ENCODE assay signal across 22 cellular contexts in the genomic region with DNA sequence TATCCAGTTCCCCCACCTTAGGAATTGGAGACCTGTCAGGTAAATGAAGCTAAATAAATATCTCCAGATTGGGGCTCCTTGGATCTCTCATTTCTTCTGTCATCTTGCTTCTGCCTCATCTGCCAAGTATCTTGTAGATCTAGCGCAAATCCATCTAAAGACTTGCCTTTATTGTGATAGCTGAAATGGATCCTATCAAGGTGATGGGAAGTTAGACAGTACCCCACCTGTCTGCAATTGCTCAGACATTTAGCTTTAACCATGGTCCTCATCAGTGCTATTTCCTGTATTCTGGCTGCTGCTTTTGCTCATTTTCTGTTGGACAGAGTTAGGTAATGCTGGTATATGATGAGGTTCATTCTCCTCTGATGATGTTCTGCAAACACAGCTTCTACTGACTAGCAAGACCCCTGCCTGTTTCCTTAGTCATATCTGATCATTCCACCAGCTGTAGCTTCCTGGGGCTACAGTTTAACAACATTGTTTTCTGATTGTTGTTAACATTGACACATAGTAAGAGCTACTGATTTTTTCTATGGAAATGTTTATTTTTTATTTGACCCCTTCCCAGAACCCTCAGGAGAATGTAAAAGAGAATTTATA.
"Had no signal": no experiment of that assay in that cellular context is flagged by ENCODE, and none has a peak within 500 bp of the region (broad histone marks: within the 10 kb centered on the region; RNA-seq: fewer than 3 reads in every experiment).

No MANE protein-coding gene starts in this region.

- H3K4me3 Mint-ChIP-seq: activated CD4-positive, alpha-beta T cell treated with anti-CD3 and anti-CD28 coated beads, Interleukin-2, amount 10 ng/mL, durations not matched to agents 7 days and 5 days; activated CD8-positive, alpha-beta T cell treated with anti-CD3 and anti-CD28 coated beads for 36 hours; activated naive CD4-positive, alpha-beta T cell treated with anti-CD3 and anti-CD28 coated beads, Interleukin-2, amount 50 U/mL, for 24 hours; activated T-helper 1 cell treated with anti-CD3 and anti-CD28 coated beads, Interleukin-12 subunit alpha, Interleukin-12 subunit beta, Interleukin-2, Interleukin-4 antibody, amounts not matched to agents 30 ng/mL and 10 ng/mL and 1 ng/mL, durations not matched to agents 14 hours and 24 hours and 36 hours; nephron; stimulated activated effector memory CD8-positive, alpha-beta T cell treated with anti-CD3 and anti-CD28 coated beads, Interleukin-12 subunit alpha, Interleukin-12 subunit beta, amount 100 ng/mL, for 72 hours; stimulated activated naive CD8-positive, alpha-beta T cell treated with anti-CD3 and anti-CD28 coated beads, Interleukin-15, amount 100 ng/mL, for 72 hours had no signal

- H3K27ac Mint-ChIP-seq: activated CD4-positive, alpha-beta T cell treated with anti-CD3 and anti-CD28 coated beads, Interleukin-2, amount 10 ng/mL, durations not matched to agents 7 days and 5 days; activated CD8-positive, alpha-beta T cell treated with anti-CD3 and anti-CD28 coated beads for 36 hours; activated naive CD4-positive, alpha-beta T cell treated with anti-CD3 and anti-CD28 coated beads, Interleukin-2, amount 50 U/mL, for 24 hours; activated T-helper 1 cell treated with anti-CD3 and anti-CD28 coated beads, Interleukin-12 subunit alpha, Interleukin-12 subunit beta, Interleukin-2, Interleukin-4 antibody, amounts not matched to agents 30 ng/mL and 10 ng/mL and 1 ng/mL, durations not matched to agents 14 hours and 24 hours and 36 hours; nephron; stimulated activated effector memory CD8-positive, alpha-beta T cell treated with anti-CD3 and anti-CD28 coated beads, Interleukin-12 subunit alpha, Interleukin-12 subunit beta, amount 100 ng/mL, for 72 hours; stimulated activated naive CD8-positive, alpha-beta T cell treated with anti-CD3 and anti-CD28 coated beads, Interleukin-15, amount 100 ng/mL, for 72 hours had no signal

- H3K27ac ChIP-seq: coronary artery, esophagus squamous epithelium, gastroesophageal sphincter, parathyroid adenoma, skin epidermis, tibial nerve, WERI-Rb-1 had no signal

- H3K9ac ChIP-seq: parathyroid adenoma had no signal

- ATAC-seq: activated CD8-positive, alpha-beta T cell treated with anti-CD3 and anti-CD28 coated beads for 36 hours; gastroesophageal sphincter; left cardiac atrium; right cardiac atrium; stimulated activated effector memory CD8-positive, alpha-beta T cell treated with anti-CD3 and anti-CD28 coated beads, Interleukin-12 subunit alpha, Interleukin-12 subunit beta, amount 100 ng/mL, for 72 hours; stimulated activated naive CD8-positive, alpha-beta T cell treated with anti-CD3 and anti-CD28 coated beads, Interleukin-15, amount 100 ng/mL, for 72 hours had no signal

- H3K4me3 ChIP-seq: coronary artery, esophagus squamous epithelium, gastroesophageal sphincter, skin epidermis, tibial nerve had no signal

- H3K27me3 Mint-ChIP-seq: activated CD4-positive, alpha-beta T cell treated with anti-CD3 and anti-CD28 coated beads, Interleukin-2, amount 10 ng/mL, durations not matched to agents 7 days and 5 days; activated CD8-positive, alpha-beta T cell treated with anti-CD3 and anti-CD28 coated beads for 36 hours; activated naive CD4-positive, alpha-beta T cell treated with anti-CD3 and anti-CD28 coated beads, Interleukin-2, amount 50 U/mL, for 24 hours; stimulated activated naive CD8-positive, alpha-beta T cell treated with anti-CD3 and anti-CD28 coated beads, Interleukin-15, amount 100 ng/mL, for 72 hours had no signal

- DNase-seq: activated CD4-positive, alpha-beta T cell treated with anti-CD3 and anti-CD28 coated beads, Interleukin-2, amount 10 ng/mL, durations not matched to agents 7 days and 5 days; activated CD4-positive, CD25-positive, alpha-beta regulatory T cell treated with anti-CD3 and anti-CD28 coated beads, Interleukin-2, amount 50 U/mL, for 72 hours; activated CD8-positive, alpha-beta T cell treated with anti-CD3 and anti-CD28 coated beads for 36 hours; activated gamma-delta T cell; aorta; esophagus squamous epithelium; head of caudate nucleus; hypothalamus; left cardiac atrium; right cardiac atrium; stimulated activated CD4-positive, alpha-beta T cell treated with anti-CD3 and anti-CD28 coated beads, Interleukin-2, amount 100 ng/mL, for 24 hours; stimulated activated naive CD8-positive, alpha-beta T cell treated with anti-CD3 and anti-CD28 coated beads, Interleukin-15, amount 100 ng/mL, for 72 hours; WERI-Rb-1 had no signal

- H3K9me3 ChIP-seq: esophagus squamous epithelium, gastroesophageal sphincter, tibial nerve had no signal

- H3K4me1 ChIP-seq: esophagus squamous epithelium, gastroesophageal sphincter, parathyroid adenoma, tibial nerve had no signal

- H2AFZ ChIP-seq: parathyroid adenoma had no signal

- H3K36me3 Mint-ChIP-seq: activated naive CD4-positive, alpha-beta T cell treated with anti-CD3 and anti-CD28 coated beads, Interleukin-2, amount 50 U/mL, for 24 hours; stimulated activated effector memory CD8-positive, alpha-beta T cell treated with anti-CD3 and anti-CD28 coated beads, Interleukin-12 subunit alpha, Interleukin-12 subunit beta, amount 100 ng/mL, for 72 hours had no signal

- H3K27me3 ChIP-seq: esophagus squamous epithelium, gastroesophageal sphincter, tibial nerve had no signal

- H3K36me3 ChIP-seq: esophagus squamous epithelium, gastroesophageal sphincter, tibial nerve, WERI-Rb-1 had no signal

- H3K4me1 Mint-ChIP-seq: activated CD4-positive, alpha-beta T cell treated with anti-CD3 and anti-CD28 coated beads, Interleukin-2, amount 10 ng/mL, durations not matched to agents 7 days and 5 days; activated naive CD4-positive, alpha-beta T cell treated with anti-CD3 and anti-CD28 coated beads, Interleukin-2, amount 50 U/mL, for 24 hours; nephron; stimulated activated effector memory CD8-positive, alpha-beta T cell treated with anti-CD3 and anti-CD28 coated beads, Interleukin-12 subunit alpha, Interleukin-12 subunit beta, amount 100 ng/mL, for 72 hours; stimulated activated naive CD8-positive, alpha-beta T cell treated with anti-CD3 and anti-CD28 coated beads, Interleukin-15, amount 100 ng/mL, for 72 hours had no signal

- H3K9me3 Mint-ChIP-seq: activated CD4-positive, alpha-beta T cell treated with anti-CD3 and anti-CD28 coated beads, Interleukin-2, amount 10 ng/mL, durations not matched to agents 7 days and 5 days; activated CD8-positive, alpha-beta T cell treated with anti-CD3 and anti-CD28 coated beads for 36 hours; activated naive CD4-positive, alpha-beta T cell treated with anti-CD3 and anti-CD28 coated beads, Interleukin-2, amount 50 U/mL, for 24 hours; activated T-helper 1 cell treated with anti-CD3 and anti-CD28 coated beads, Interleukin-12 subunit alpha, Interleukin-12 subunit beta, Interleukin-2, Interleukin-4 antibody, amounts not matched to agents 30 ng/mL and 10 ng/mL and 1 ng/mL, durations not matched to agents 14 hours and 24 hours and 36 hours; nephron; stimulated activated effector memory CD8-positive, alpha-beta T cell treated with anti-CD3 and anti-CD28 coated beads, Interleukin-12 subunit alpha, Interleukin-12 subunit beta, amount 100 ng/mL, for 72 hours; stimulated activated naive CD8-positive, alpha-beta T cell treated with anti-CD3 and anti-CD28 coated beads, Interleukin-15, amount 100 ng/mL, for 72 hours had no signal
